In genomic region chr2:135629520-135629919, GRCh38 we compare ENCODE assay signal across 19 cellular contexts.
DNase-seq lines count a peak whose midpoint lies in the region; FAIRE-seq and TF ChIP-seq lines count a peak whose summit lies in the region.
"Had no signal": no experiment of that assay in that cellular context is flagged by ENCODE, and none has a peak within 500 bp of the region (broad histone marks: within the 10 kb centered on the region; RNA-seq: fewer than 3 reads in every experiment).

No MANE protein-coding gene starts in this region.

- H3K4me1 ChIP-seq in kidney (ENCODE audit: control insufficient read depth in 1 of 2, insufficient read depth in 1 of 2, low read depth in 1 of 2, low read length in 2 of 2) (peaks cover 0 to 6% of the 10 kb centered on the region in 2 donors), neuronal stem cell (ENCODE audit: control insufficient read depth in 2 of 2, insufficient read depth in 1 of 2, low read depth in 1 of 2, low read length in 2 of 2) (no peaks in the 10 kb centered on the region)

- no peak overlapping the region for H3K18ac ChIP-seq in neuronal stem cell (ENCODE audit: low read length)

- H3K4ac ChIP-seq in neuronal stem cell (ENCODE audit: low read length), result no peak overlapping the region

- H3K36me3 ChIP-seq in kidney (ENCODE audit: control insufficient read depth in 1 of 2, insufficient read depth in 2 of 2, low read length in 2 of 2), result no peaks in the 10 kb centered on the region
- H3K36me3 ChIP-seq in neuronal stem cell (replicated peaks in 1 of 2; ENCODE audit: control insufficient read depth in 2 of 2, insufficient read depth in 2 of 2, low read length in 2 of 2), result peaks cover 3 to 26% of the 10 kb centered on the region in 2 donors

- H2BK5ac ChIP-seq in neuronal stem cell (ENCODE audit: low read length), result no peak overlapping the region

- FAIRE-seq in D721Med (lab: Jason Lieb, UNC) (peak; percentile 69), kidney (lab: Jason Lieb, UNC) (peak; percentile 27), RCC 7860 (lab: Jason Lieb, UNC) (no peak), frontal cortex (lab: Jason Lieb, UNC) (no peak)
- FAIRE-seq: GM12892, GM19239, H1 had no signal

- no peak for DNase-seq in D721Med (ENCODE audit: insufficient read length, low spot score)
- DNase-seq in kidney, result no peak
- no peak for DNase-seq in neuronal stem cell (ENCODE audit: low spot score)
- no peak for DNase-seq in RCC 7860 (ENCODE audit: low spot score)
- DNase-seq in frontal cortex (ENCODE audit: low spot score in 2 of 2), result no peak
- DNase-seq in stimulated activated CD4-positive, alpha-beta T cell treated with anti-CD3 and anti-CD28 coated beads, Interleukin-15, amount 100 ng/mL, for 24 hours, result no peak
- DNase-seq: C1 segment of cervical spinal cord; Calu3; CD4-positive, alpha-beta memory T cell; COR-L47; DMS153; DND-41; GM23248; H7; HCEC 1CT had no signal

- no peak for TF ChIP-seq CTCF in D721Med (IDR thresholded peaks at IDR 0.05; ENCODE audit: insufficient read depth, missing control alignments)
- TF ChIP-seq CTCF in VCaP (conservative IDR thresholded peaks at IDR 0.05), result no peak
- no peak for TF ChIP-seq CTCF in kidney (IDR thresholded peaks at IDR 0.05; ENCODE audit: borderline replicate concordance, extremely low read depth, insufficient read depth)

- no peak overlapping the region for H4K91ac ChIP-seq in neuronal stem cell (ENCODE audit: low read depth, low read length, poor library complexity)

- H3K4me2 ChIP-seq in neuronal stem cell (ENCODE audit: insufficient read depth, low read length, poor library complexity, severe bottlenecking), result peak overlapping the region; percentile 2

- no peak overlapping the region for H4K8ac ChIP-seq in neuronal stem cell (ENCODE audit: low read depth, low read length)

- H3K23ac ChIP-seq in neuronal stem cell (ENCODE audit: low read depth, low read length, poor library complexity), result no peak overlapping the region

- no peaks in the 10 kb centered on the region for H3K27me3 ChIP-seq in neuronal stem cell (ENCODE audit: control insufficient read depth in 3 of 3, insufficient read depth in 3 of 3, low read depth in 1 of 3, low read length in 3 of 3)

- no peak overlapping the region for H3K9ac ChIP-seq in kidney (ENCODE audit: low read length in 2 of 2)
- no peak overlapping the region for H3K9ac ChIP-seq in neuronal stem cell (ENCODE audit: low read depth, low read length, poor library complexity)
- H3K9ac ChIP-seq: GM23248 had no signal

- H3K79me1 ChIP-seq in neuronal stem cell (ENCODE audit: low read depth, low read length), result no peaks in the 10 kb centered on the region

- H3K27ac ChIP-seq in VCaP (peak overlapping the region; percentile 46), kidney (ENCODE audit: low read depth in 2 of 2, low read length in 2 of 2) (no peak overlapping the region), neuronal stem cell (replicated peaks; ENCODE audit: low read length) (no peak overlapping the region)
- H3K27ac ChIP-seq: GM23248 had no signal

- H2BK15ac ChIP-seq in neuronal stem cell (ENCODE audit: low read length), result no peak overlapping the region

- H2AK5ac ChIP-seq in neuronal stem cell (ENCODE audit: low read depth, low read length), result no peak overlapping the region

- H2BK12ac ChIP-seq in neuronal stem cell (ENCODE audit: low read length), result no peak overlapping the region

- intact Hi-C loops in kidney (cut with DNase I), result no loop called here

- no peak overlapping the region for H2AFZ ChIP-seq in neuronal stem cell (ENCODE audit: low read length)
- H2AFZ ChIP-seq: GM23248 had no signal

- H2BK120ac ChIP-seq in neuronal stem cell (ENCODE audit: low read depth, low read length), result no peak overlapping the region

- no peak overlapping the region for H3K14ac ChIP-seq in neuronal stem cell (ENCODE audit: low read length)

- H3K4me3 ChIP-seq in kidney (ENCODE audit: low read length in 2 of 2) (no peak overlapping the region), neuronal stem cell (ENCODE audit: low read length in 2 of 2) (no peak overlapping the region)
- H3K4me3 ChIP-seq: GM23248 had no signal

- no peaks in the 10 kb centered on the region for H3K9me3 ChIP-seq in kidney (ENCODE audit: control insufficient read depth in 1 of 2, low read length in 2 of 2)
- H3K9me3 ChIP-seq in neuronal stem cell (replicated peaks in 1 of 2; ENCODE audit: control insufficient read depth in 2 of 2, insufficient read depth in 1 of 2, low read depth in 1 of 2, low read length in 2 of 2), result no peaks in the 10 kb centered on the region
